In the genomic region with DNA sequence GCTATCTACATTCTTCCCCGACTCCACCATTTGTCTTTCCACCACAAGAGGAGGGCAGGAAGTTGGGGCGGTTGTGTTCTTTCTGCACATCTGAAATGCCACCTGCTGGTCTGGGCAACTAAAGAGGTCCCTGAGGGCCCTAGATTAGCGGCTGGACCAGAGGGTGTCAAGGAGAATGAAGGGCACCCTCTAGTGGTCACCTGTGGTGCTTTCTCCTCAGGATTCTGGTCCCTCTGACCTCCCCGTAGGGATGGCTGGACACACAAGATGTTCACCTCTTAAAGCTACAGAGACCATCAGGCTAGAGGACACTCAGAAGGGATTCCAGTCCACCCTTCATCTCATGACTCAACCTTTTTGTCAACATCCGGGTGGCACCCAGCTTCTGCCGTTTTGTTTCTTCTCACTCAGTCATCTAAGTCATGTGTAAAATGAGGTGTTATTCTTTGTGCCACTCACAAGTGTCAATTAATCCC, we compare ENCODE assay signal across 8 cellular contexts. TPM values are rescaled to one million over a fixed set of nuclear protein-coding genes. Genes with fewer than 3 reads are reported as not detected.
DNase-seq lines count a peak whose midpoint lies in the region; ATAC-seq, FAIRE-seq and TF ChIP-seq lines count a peak whose summit lies in the region.

No MANE protein-coding gene starts in this region.

- H3K27me3 Mint-ChIP-seq in astrocyte (ENCODE audit: low read depth, unreplicated experiment), result peaks cover 6% of the 10 kb centered on the region

- H3K4me1 Mint-ChIP-seq in astrocyte (ENCODE audit: low read depth, unreplicated experiment), result no peaks in the 10 kb centered on the region

- H3K27me3 ChIP-seq in PC-9 (ENCODE audit: insufficient read depth, low read depth) (no peaks in the 10 kb centered on the region), astrocyte (ENCODE audit: insufficient read depth, low read length) (no peaks in the 10 kb centered on the region), keratinocyte (ENCODE audit: control insufficient read depth, extremely low read depth, insufficient read depth, low read length) (no peaks in the 10 kb centered on the region)

- H3K9me3 Mint-ChIP-seq in astrocyte (ENCODE audit: unreplicated experiment), result peaks cover 2% of the 10 kb centered on the region

- H2AFZ ChIP-seq in PC-9 (no peak overlapping the region), astrocyte (ENCODE audit: low read depth, low read length) (no peak overlapping the region), keratinocyte (ENCODE audit: control insufficient read depth, low read length) (no peak overlapping the region)

- DNase-seq in NCI-H2081 (lab: John Stamatoyannopoulos, UW) (peak; percentile 31 to 57), NCI-H2081 treated with DMSO at 0.1 percent for 48 hours (lab: John Stamatoyannopoulos, UW) (no peak), PC-9 (peak; percentile 64 to 68), astrocyte (ENCODE audit: low read depth) (peak; percentile 14), keratinocyte (ENCODE audit: low read depth, low spot score) (no peak)
- peak; percentile 36 to 37 for DNase-seq in stimulated activated CD8-positive, alpha-beta memory T cell treated with anti-CD3 and anti-CD28 coated beads, Interleukin-7, amount 100 ng/mL, for 4 hours (ENCODE audit: low read depth in 2 of 2)

- dilution Hi-C loops in keratinocyte (cut with MboI; ENCODE audit: extremely low pct_ligation_motif_present, low sequenced_read_pairs), result no loop called here

- TF ChIP-seq CTCF in PC-9 (conservative IDR thresholded peaks at IDR 0.05) (peak; percentile 79), astrocyte (IDR thresholded peaks at IDR 0.05; ENCODE audit: insufficient read depth, low read depth, low read length) (peak; percentile 41), keratinocyte (optimal IDR thresholded peaks at IDR 0.05 in 1 of 3, IDR thresholded peaks at IDR 0.05 in 1 of 3, conservative IDR thresholded peaks at IDR 0.05 in 1 of 3; ENCODE audit: extremely low read depth in 1 of 3, insufficient read depth in 2 of 3, low read length in 3 of 3) (peak; percentile 66 to 72 (median 67))

- no peaks in the 10 kb centered on the region for H4K20me1 ChIP-seq in PC-9 (ENCODE audit: insufficient read depth)
- no peaks in the 10 kb centered on the region for H4K20me1 ChIP-seq in astrocyte (ENCODE audit: insufficient read depth, low read length)
- no peaks in the 10 kb centered on the region for H4K20me1 ChIP-seq in keratinocyte (ENCODE audit: control insufficient read depth, extremely low read depth, insufficient read depth, low read length)

- no peak overlapping the region for H3K4me3 Mint-ChIP-seq in astrocyte (ENCODE audit: unreplicated experiment)

- no peaks in the 10 kb centered on the region for H3F3A ChIP-seq in PC-9 (ENCODE audit: insufficient read depth, low read depth)

- H3K9me2 ChIP-seq in PC-9 (ENCODE audit: insufficient read depth), result no peaks in the 10 kb centered on the region

- no peaks in the 10 kb centered on the region for H3K9me3 ChIP-seq in PC-9 (ENCODE audit: insufficient read depth, low read depth)
- H3K9me3 ChIP-seq in astrocyte (ENCODE audit: insufficient read depth, low read depth, low read length), result peaks cover 3% of the 10 kb centered on the region
- no peaks in the 10 kb centered on the region for H3K9me3 ChIP-seq in keratinocyte (ENCODE audit: control insufficient read depth, low read depth, low read length)

- H3K9me1 ChIP-seq in keratinocyte (ENCODE audit: control insufficient read depth, extremely low read depth, insufficient read depth, low read length), result no peaks in the 10 kb centered on the region

- H3K79me2 ChIP-seq in PC-9 (ENCODE audit: low read depth) (no peaks in the 10 kb centered on the region), astrocyte (ENCODE audit: insufficient read depth, low read length) (no peaks in the 10 kb centered on the region), keratinocyte (ENCODE audit: control insufficient read depth, insufficient read depth, low read length) (no peaks in the 10 kb centered on the region)

- no peaks in the 10 kb centered on the region for H3K4me1 ChIP-seq in PC-9 (replicated peaks; ENCODE audit: insufficient read depth)
- no peaks in the 10 kb centered on the region for H3K4me1 ChIP-seq in astrocyte (ENCODE audit: insufficient read depth, low read length)
- peaks cover 9% of the 10 kb centered on the region for H3K4me1 ChIP-seq in keratinocyte (ENCODE audit: control insufficient read depth, extremely low read depth, insufficient read depth, low read length)

- peaks cover 9% of the 10 kb centered on the region for H3K36me3 Mint-ChIP-seq in astrocyte (ENCODE audit: low read depth, unreplicated experiment)

- ATAC-seq in HG03442 (IDR thresholded peaks at IDR 0.05; ENCODE audit: unreplicated experiment) (peak; percentile 32), HG03439 (IDR thresholded peaks at IDR 0.05; ENCODE audit: unreplicated experiment) (no peak)

- H3K9ac ChIP-seq in astrocyte (ENCODE audit: low read length) (no peak overlapping the region), keratinocyte (ENCODE audit: control insufficient read depth, extremely low read depth, insufficient read depth, low read length) (no peak overlapping the region)

- no TSS peak for BruUV-seq in PC-9 (replicated peaks; lab: Mats Ljungman, UMichigan)

- H3K4me3 ChIP-seq in PC-9 (no peak overlapping the region), astrocyte (ENCODE audit: insufficient read depth, low read depth, low read length) (no peak overlapping the region), keratinocyte (ENCODE audit: control insufficient read depth in 2 of 3, extremely low read depth in 1 of 3, insufficient read depth in 2 of 3, low read depth in 1 of 3, low read length in 3 of 3) (no peak overlapping the region)

- H3K4me2 ChIP-seq in PC-9 (no peak overlapping the region), astrocyte (ENCODE audit: low read length) (no peak overlapping the region), keratinocyte (ENCODE audit: control insufficient read depth, extremely low read depth, insufficient read depth, low read depth, low read length) (no peak overlapping the region)

- intact Hi-C loops in PC-9 (cut with micrococcal nuclease; ENCODE audit: unreplicated experiment), result loop anchor here (1.0 kb wide), 1 partner anchor 328 kb away; no protein-coding TSS in a partner anchor

- FAIRE-seq in astrocyte (lab: Jason Lieb, UNC) (no peak), keratinocyte (lab: Jason Lieb, UNC) (no peak)

- CTCF ChIA-PET in PC-9 (lab: Charles Lee), result interaction anchor here (0.5 to 0.9 kb wide), 3 partner anchors 45 to 367 kb away, joined by 3 to 7 read pairs (median 4); no protein-coding TSS in a partner anchor

- H3K36me3 ChIP-seq in PC-9 (ENCODE audit: low read depth) (no peaks in the 10 kb centered on the region), astrocyte (ENCODE audit: insufficient read depth, low read length) (no peaks in the 10 kb centered on the region), keratinocyte (ENCODE audit: control insufficient read depth in 2 of 2, extremely low read depth in 1 of 2, insufficient read depth in 2 of 2, low read length in 2 of 2) (no peaks in the 10 kb centered on the region)

- no peak overlapping the region for H3K27ac ChIP-seq in PC-9
- H3K27ac ChIP-seq in astrocyte (ENCODE audit: low read depth, low read length), result no peak overlapping the region
- H3K27ac ChIP-seq in keratinocyte (ENCODE audit: control insufficient read depth, insufficient read depth, low read length), result no peak overlapping the region

- H3K27ac Mint-ChIP-seq in astrocyte (ENCODE audit: unreplicated experiment), result no peak overlapping the region

- POLR2A ChIA-PET in PC-9 (lab: Charles Lee; ENCODE audit: unreplicated experiment), result no interaction called here

RNA-seq across cellular contexts. Expression of a gene that starts 2.9 kb away (rescaled TPM):
- total RNA-seq in PC-9 (2021) (not detected in 2 replicates), astrocyte (not detected in 2 replicates)
- not detected in 3 replicates for polyA plus RNA-seq in keratinocyte
- polyA plus RNA-seq in keratinocyte (2011; ENCODE audit: low read depth), result not detected
- not detected in 2 replicates for polyA plus RNA-seq in keratinocyte (2011; cell fraction: cytosol; rRNA removed)
- not detected in 2 replicates for polyA plus RNA-seq in keratinocyte (2011; cell fraction: nucleus; rRNA removed)
- 0.07 TPM in 1 of 2 replicates, not detected in the other for polyA plus RNA-seq in keratinocyte (2012; ENCODE audit: low replicate concordance)
- not detected in 3 replicates for polyA minus RNA-seq in keratinocyte
- polyA minus RNA-seq in keratinocyte (2011; cell fraction: cytosol; rRNA and poly(A)+ RNA removed), result not detected
- not detected in 2 replicates for polyA minus RNA-seq in keratinocyte (2011; cell fraction: nucleus; rRNA and poly(A)+ RNA removed)

RNA-seq across cellular contexts. Expression of a gene that starts 44.5 kb away (rescaled TPM):
- total RNA-seq in PC-9 (2021) (41.9 and 53.0 TPM in 2 replicates), astrocyte (49.0 and 53.9 TPM in 2 replicates)
- polyA plus RNA-seq in keratinocyte, result 19.5 to 27.1 TPM (median 20.6 TPM) in 3 replicates
- 43.6 TPM for polyA plus RNA-seq in keratinocyte (2011; ENCODE audit: low read depth)
- polyA plus RNA-seq in keratinocyte (2011; cell fraction: cytosol; rRNA removed), result 16.0 and 23.7 TPM in 2 replicates
- 17.1 and 21.0 TPM in 2 replicates for polyA plus RNA-seq in keratinocyte (2011; cell fraction: nucleus; rRNA removed)
- 13.8 and 26.4 TPM in 2 replicates for polyA plus RNA-seq in keratinocyte (2012; ENCODE audit: low replicate concordance)
- 18.2 to 39.0 TPM (median 36.9 TPM) in 3 replicates for polyA minus RNA-seq in keratinocyte
- polyA minus RNA-seq in keratinocyte (2011; cell fraction: cytosol; rRNA and poly(A)+ RNA removed), result 24.9 TPM
- polyA minus RNA-seq in keratinocyte (2011; cell fraction: nucleus; rRNA and poly(A)+ RNA removed), result 16.4 and 24.0 TPM in 2 replicates

RNA-seq across cellular contexts. Expression of a gene that starts 45.9 kb away (rescaled TPM):
- total RNA-seq in PC-9 (2021), result 14.0 and 18.4 TPM in 2 replicates
- 7.8 and 8.9 TPM in 2 replicates for total RNA-seq in astrocyte
- polyA plus RNA-seq in keratinocyte, result 0.67 to 2.1 TPM (median 1.7 TPM) in 3 replicates
- polyA plus RNA-seq in keratinocyte (2011; ENCODE audit: low read depth), result 0.24 TPM
- polyA plus RNA-seq in keratinocyte (2011; cell fraction: cytosol; rRNA removed), result 0.31 and 0.57 TPM in 2 replicates
- 5.3 TPM in 2 replicates for polyA plus RNA-seq in keratinocyte (2011; cell fraction: nucleus; rRNA removed)
- polyA plus RNA-seq in keratinocyte (2012; ENCODE audit: low replicate concordance), result 0.49 and 1.0 TPM in 2 replicates
- polyA minus RNA-seq in keratinocyte, result 0.36 to 2.4 TPM (median 1.2 TPM) in 3 replicates
- 2.7 TPM for polyA minus RNA-seq in keratinocyte (2011; cell fraction: cytosol; rRNA and poly(A)+ RNA removed)
- polyA minus RNA-seq in keratinocyte (2011; cell fraction: nucleus; rRNA and poly(A)+ RNA removed), result 3.1 and 5.2 TPM in 2 replicates

Comparison
In these comparisons a context has a peak if more than half of its experiments do, and no peak if none do; other contexts are left out.
1. DNase-seq: peak in NCI-H2081 (2 of 2), PC-9 (2 of 2), astrocyte (single experiment) and stimulated activated CD8-positive, alpha-beta memory T cell treated with anti-CD3 and anti-CD28 coated beads, Interleukin-7, amount 100 ng/mL, for 4 hours (2 of 2); none in NCI-H2081 treated with DMSO at 0.1 percent for 48 hours (single experiment) and keratinocyte (single experiment).
2. Peak in every context shown above with its lines, with median percentiles within 50 percentile points of each other: CTCF ChIP-seq.